ENCODE assay signal across 14 cellular contexts in the genomic region with DNA sequence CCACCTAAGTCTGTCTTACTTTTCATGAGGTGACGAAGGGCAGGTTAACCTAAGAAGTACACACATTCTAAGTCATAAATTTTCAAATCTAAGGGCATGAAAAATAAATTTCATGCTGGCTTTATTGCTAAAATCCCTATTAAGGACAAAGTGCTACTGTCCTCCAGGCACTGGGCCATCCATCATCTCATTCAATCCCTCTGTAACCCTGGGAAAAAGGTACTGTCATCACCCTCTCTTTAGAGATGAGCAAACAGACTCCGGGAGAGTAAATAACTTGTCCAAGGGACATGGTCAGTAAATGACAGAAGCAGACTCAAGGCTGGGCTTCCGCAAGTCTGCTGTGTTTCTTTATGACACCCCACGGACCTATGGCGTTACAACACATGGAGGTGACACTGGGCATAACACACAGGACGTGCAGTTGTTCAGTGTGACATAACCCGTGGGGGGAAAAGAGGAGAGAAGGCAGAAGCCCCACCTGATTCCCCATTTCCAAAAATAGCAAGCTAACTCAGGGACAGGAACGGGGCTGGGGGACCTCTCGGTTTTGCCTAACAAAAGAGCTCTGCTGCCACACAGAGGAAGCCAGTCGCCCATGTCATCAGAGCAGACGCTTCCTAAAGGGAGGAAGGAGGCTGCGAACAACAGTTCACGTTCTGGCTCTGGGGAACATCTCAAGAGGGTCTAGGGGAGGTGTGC. TPM values are rescaled to one million over a fixed set of nuclear protein-coding genes. Genes with fewer than 3 reads are reported as not detected.
DNase-seq lines count a peak whose midpoint lies in the region; ATAC-seq, FAIRE-seq and TF ChIP-seq lines count a peak whose summit lies in the region.
"Had no signal": no experiment of that assay in that cellular context is flagged by ENCODE, and none has a peak within 500 bp of the region (broad histone marks: within the 10 kb centered on the region; RNA-seq: fewer than 3 reads in every experiment).

No MANE protein-coding gene starts in this region.

- peaks cover 89% of the 10 kb centered on the region for H3K36me3 Mint-ChIP-seq in GM23338 (ENCODE audit: low read depth)

- peaks cover 5% of the 10 kb centered on the region for H4K20me1 ChIP-seq in GM23338 (replicated peaks; ENCODE audit: insufficient read depth)

- H3K4me1 Mint-ChIP-seq in GM23338, result peaks cover 6% of the 10 kb centered on the region; the same call in 2 of the 3 replicates

- H3K27me3 Mint-ChIP-seq in GM23338 (ENCODE audit: insufficient read depth, low read depth, poor library complexity), result peaks cover 4% of the 10 kb centered on the region

- H3K27me3 ChIP-seq in GM23338 (ENCODE audit: insufficient read depth), result no peaks in the 10 kb centered on the region
- H3K27me3 ChIP-seq in small intestine (ENCODE audit: control insufficient read depth in 2 of 2, insufficient read depth in 2 of 2, low read length in 2 of 2), result no peaks in the 10 kb centered on the region
- H3K27me3 ChIP-seq: BE2C, SJSA1 had no signal

- intact Hi-C loops in left cardiac atrium (cut with DNase I), result no loop called here

- WGBS in small intestine, 3 donors, result 62 to 78% (median 73%) methylated on average over 13 of the region's 13 CpGs

- H3K4me3 ChIP-seq in GM23338 (no peak overlapping the region), small intestine (ENCODE audit: low read depth in 1 of 2, low read length in 2 of 2) (no peak overlapping the region)
- H3K4me3 ChIP-seq: SJSA1 had no signal

- TF ChIP-seq CTCF in GM23338 (conservative IDR thresholded peaks at IDR 0.05; ENCODE audit: low read depth in 2 of 2), result peak in 1 of 2 experiments; percentile 28; a peak in 2 of 4 replicates

- H2AFZ ChIP-seq in GM23338, result no peak overlapping the region

- DNase-seq in DMS79 (lab: John Stamatoyannopoulos, UW) (peak; percentile 91), GM23338 (ENCODE audit: low spot score) (peak; percentile 31), NCI-H510A (lab: John Stamatoyannopoulos, UW) (peak; percentile 83), iPS-NIHi11 (ENCODE audit: low spot score) (peak; percentile 41), left cardiac atrium (no peak), small intestine (no peak), 8988T (no peak)
- DNase-seq: BE2C; effector CD4-positive, alpha-beta T cell; GF-D8 had no signal

- no peaks in the 10 kb centered on the region for H3K9me2 ChIP-seq in GM23338 (ENCODE audit: insufficient read depth)

- no peaks in the 10 kb centered on the region for H3K79me2 ChIP-seq in GM23338 (replicated peaks; ENCODE audit: insufficient read depth)

- no peak for FAIRE-seq in small intestine (lab: Jason Lieb, UNC)
- FAIRE-seq: H54 had no signal

- H3K9me3 ChIP-seq in small intestine (ENCODE audit: control insufficient read depth, low read depth), result no peaks in the 10 kb centered on the region
- H3K9me3 ChIP-seq: BE2C, SJSA1 had no signal

- H3K4me2 ChIP-seq in GM23338, result no peak overlapping the region

- H3K36me3 ChIP-seq in GM23338 (ENCODE audit: insufficient read depth) (peaks cover 57% of the 10 kb centered on the region), small intestine (ENCODE audit: control insufficient read depth in 2 of 2, insufficient read depth in 2 of 2, low read length in 2 of 2) (peaks cover 22 to 43% of the 10 kb centered on the region in 2 donors)

- peak; percentile 56 for ATAC-seq in GM23338
- ATAC-seq in left cardiac atrium, result no peak
- ATAC-seq in HG03565 (IDR thresholded peaks at IDR 0.05; ENCODE audit: unreplicated experiment), result no peak

- H3K9me3 Mint-ChIP-seq in GM23338, result no peaks in the 10 kb centered on the region

- 0 out of 2 replicates have a peak overlapping the region, but pooled peaks have one; percentile 59 for H3K27ac ChIP-seq in GM23338 (ENCODE audit: low read depth)
- no peak overlapping the region for H3K27ac ChIP-seq in small intestine (ENCODE audit: low read depth in 1 of 2, low read length in 1 of 2)
- H3K27ac ChIP-seq: SJSA1 had no signal

- H3K27ac Mint-ChIP-seq in GM23338, result no peak overlapping the region

- 0 out of 2 replicates have a peak, but pooled peaks cover 6% of the 10 kb centered on the region for H3F3A ChIP-seq in GM23338 (replicated peaks; ENCODE audit: low read depth)

- no peak overlapping the region for H3K4me3 Mint-ChIP-seq in GM23338

- H3K4me1 ChIP-seq in GM23338 (ENCODE audit: insufficient read depth) (no peaks in the 10 kb centered on the region), small intestine (ENCODE audit: control insufficient read depth in 2 of 2, insufficient read depth in 1 of 2, low read depth in 1 of 2, low read length in 1 of 2) (no peaks in the 10 kb centered on the region)
- H3K4me1 ChIP-seq: BE2C, SJSA1 had no signal

TF ChIP-seq in GM23338, 12 proteins besides CTCF, POLR2A, EP300 and RAD21 (continues in another document):
- TF ChIP-seq, protein P1, sequence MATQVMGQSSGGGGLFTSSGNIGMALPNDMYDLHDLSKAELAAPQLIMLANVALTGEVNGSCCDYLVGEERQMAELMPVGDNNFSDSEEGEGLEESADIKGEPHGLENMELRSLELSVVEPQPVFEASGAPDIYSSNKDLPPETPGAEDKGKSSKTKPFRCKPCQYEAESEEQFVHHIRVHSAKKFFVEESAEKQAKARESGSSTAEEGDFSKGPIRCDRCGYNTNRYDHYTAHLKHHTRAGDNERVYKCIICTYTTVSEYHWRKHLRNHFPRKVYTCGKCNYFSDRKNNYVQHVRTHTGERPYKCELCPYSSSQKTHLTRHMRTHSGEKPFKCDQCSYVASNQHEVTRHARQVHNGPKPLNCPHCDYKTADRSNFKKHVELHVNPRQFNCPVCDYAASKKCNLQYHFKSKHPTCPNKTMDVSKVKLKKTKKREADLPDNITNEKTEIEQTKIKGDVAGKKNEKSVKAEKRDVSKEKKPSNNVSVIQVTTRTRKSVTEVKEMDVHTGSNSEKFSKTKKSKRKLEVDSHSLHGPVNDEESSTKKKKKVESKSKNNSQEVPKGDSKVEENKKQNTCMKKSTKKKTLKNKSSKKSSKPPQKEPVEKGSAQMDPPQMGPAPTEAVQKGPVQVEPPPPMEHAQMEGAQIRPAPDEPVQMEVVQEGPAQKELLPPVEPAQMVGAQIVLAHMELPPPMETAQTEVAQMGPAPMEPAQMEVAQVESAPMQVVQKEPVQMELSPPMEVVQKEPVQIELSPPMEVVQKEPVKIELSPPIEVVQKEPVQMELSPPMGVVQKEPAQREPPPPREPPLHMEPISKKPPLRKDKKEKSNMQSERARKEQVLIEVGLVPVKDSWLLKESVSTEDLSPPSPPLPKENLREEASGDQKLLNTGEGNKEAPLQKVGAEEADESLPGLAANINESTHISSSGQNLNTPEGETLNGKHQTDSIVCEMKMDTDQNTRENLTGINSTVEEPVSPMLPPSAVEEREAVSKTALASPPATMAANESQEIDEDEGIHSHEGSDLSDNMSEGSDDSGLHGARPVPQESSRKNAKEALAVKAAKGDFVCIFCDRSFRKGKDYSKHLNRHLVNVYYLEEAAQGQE (IDR thresholded peaks at IDR 0.05; ENCODE audit: unreplicated experiment), result no peak
- TF ChIP-seq STAT1 (IDR thresholded peaks at IDR 0.05; ENCODE audit: unreplicated experiment) (no peak), ZNF114 (CRISPR knock-in tag; IDR thresholded peaks at IDR 0.05) (no peak), JUNB (IDR thresholded peaks at IDR 0.05; ENCODE audit: unreplicated experiment) (no peak), CREB1 (CRISPR knock-in tag; IDR thresholded peaks at IDR 0.05; ENCODE audit: low read depth) (no peak), ZNF331 (CRISPR knock-in tag; IDR thresholded peaks at IDR 0.05; ENCODE audit: low read depth) (no peak), EZH2 (IDR thresholded peaks at IDR 0.05; ENCODE audit: low read depth, unreplicated experiment) (no peak), EZH2phosphoT487 (IDR thresholded peaks at IDR 0.05; ENCODE audit: unreplicated experiment) (no peak)

RNA-seq across cellular contexts. Expression of gene SRM, which starts 12.5 kb away (rescaled TPM):
- total RNA-seq in GM23338 (2014; rRNA removed; shearing (Covaris generic)), result 144 and 170 TPM in 2 replicates
- polyA plus RNA-seq in GM23338 (2016; fragmentation: Nextera tagmentation; extraction: Ambion mirVana), result 253 and 313 TPM in 2 replicates
- total RNA-seq in left cardiac atrium, result 10 to 100 TPM; 56.0 to 82.0 TPM
- polyA plus RNA-seq in small intestine, result 10 to 100 TPM in 2 of 3 donors, 1 to 10 TPM in 1; 5.6 to 67.3 (median 25.7) TPM

RNA-seq across cellular contexts. Expression of gene MASP2, which starts 25.3 kb away (rescaled TPM):
- 0.31 and 1.5 TPM in 2 replicates for total RNA-seq in GM23338 (2014; rRNA removed; shearing (Covaris generic))
- polyA plus RNA-seq in GM23338 (2016; fragmentation: Nextera tagmentation; extraction: Ambion mirVana) (0.71 and 0.78 TPM in 2 replicates), small intestine (not detected)
- total RNA-seq in left cardiac atrium, result not detected
- total RNA-seq: lower leg skin, SJSA1 had no signal

RNA-seq across cellular contexts. Expression of gene EXOSC10, which starts 27.3 kb away (rescaled TPM):
- total RNA-seq in GM23338 (2014; rRNA removed; shearing (Covaris generic)), result 59.5 and 72.9 TPM in 2 replicates
- polyA plus RNA-seq in GM23338 (2016; fragmentation: Nextera tagmentation; extraction: Ambion mirVana) (39.3 and 55.5 TPM in 2 replicates), small intestine (10 to 100 TPM; 30.1 to 38.5 (median 31.1) TPM)
- 10 to 100 TPM; 19.8 to 26.6 TPM for total RNA-seq in left cardiac atrium

RNA-seq across cellular contexts. Expression of gene TARDBP, which starts 59.9 kb away (rescaled TPM):
- total RNA-seq in GM23338 (2014; rRNA removed; shearing (Covaris generic)), result 258 and 313 TPM in 2 replicates
- polyA plus RNA-seq in GM23338 (2016; fragmentation: Nextera tagmentation; extraction: Ambion mirVana), result 171 and 204 TPM in 2 replicates
- 100 to 1,000 TPM; 102 to 119 TPM for total RNA-seq in left cardiac atrium
- polyA plus RNA-seq in small intestine, result 100 to 1,000 TPM in 1 of 3 donors, 10 to 100 TPM in 2; 86.1 to 138 (median 94.0) TPM

Comparison
In these comparisons a context has a peak if more than half of its experiments do, and no peak if none do; other contexts are left out.
1. DNase-seq: peak in DMS79 (single experiment), GM23338 (single experiment), NCI-H510A (single experiment) and iPS-NIHi11 (single experiment); none in left cardiac atrium (single experiment), small intestine (single experiment) and 8988T (single experiment).